ENCODE assay signal across 8 cellular contexts in genomic region chr10:122163182-122164027, GRCh38.
A peak's percentile ranks its signal among the peaks of the same experiment; 100 is the strongest.
DNase-seq lines count a peak whose midpoint lies in the region; TF ChIP-seq lines count a peak whose summit lies in the region.

No MANE protein-coding gene starts in this region.

- in situ Hi-C loops in KBM-7 (cut with MboI; ENCODE audit: low pct_unique_long_range_greater_than_20kb, low sequenced_read_pairs) = no loop called here

- H3K36me3 ChIP-seq in SK-N-SH (replicated peaks in 1 of 2; ENCODE audit: control insufficient read depth in 1 of 2, insufficient read depth in 2 of 2, low read length in 1 of 2) = no peaks in the 10 kb centered on the region
- no peaks in the 10 kb centered on the region for H3K36me3 ChIP-seq in hepatocyte (replicated peaks; ENCODE audit: insufficient read depth, low read depth)
- H3K36me3 ChIP-seq in spleen = no peaks in the 10 kb centered on the region
- no peaks in the 10 kb centered on the region for H3K36me3 ChIP-seq in colonic mucosa

- H3K9me2 ChIP-seq in SK-N-SH (no peaks in the 10 kb centered on the region), hepatocyte (replicated peaks; ENCODE audit: insufficient read depth) (no peaks in the 10 kb centered on the region)

- H4K20me1 ChIP-seq in SK-N-SH (ENCODE audit: insufficient read depth) (no peaks in the 10 kb centered on the region), hepatocyte (ENCODE audit: insufficient read depth, poor library complexity, severe bottlenecking) (peaks cover 33% of the 10 kb centered on the region)

- H3K27me3 ChIP-seq in SK-N-SH (ENCODE audit: insufficient read depth) = no peaks in the 10 kb centered on the region
- no peaks in the 10 kb centered on the region for H3K27me3 ChIP-seq in hepatocyte
- H3K27me3 ChIP-seq in spleen (replicated peaks in 1 of 7) = peaks cover 0 to 92% (median 38%) of the 10 kb centered on the region in 7 donors
- H3K27me3 ChIP-seq in colonic mucosa = no peaks in the 10 kb centered on the region

- peak; percentile 73 for DNase-seq in HEK293T (ENCODE audit: extremely low spot score)
- peak; percentile 83 for DNase-seq in SK-N-SH
- DNase-seq in hepatocyte (ENCODE audit: low spot score) = peak; percentile 75
- peak; percentile 72 for DNase-seq in spleen
- no peak for DNase-seq in GM10248 (ENCODE audit: extremely low spot score)
- no peak for DNase-seq in colonic mucosa
- no peak for DNase-seq in H4 (ENCODE audit: low spot score)
- no peak for DNase-seq in KBM-7

- H3K27ac ChIP-seq in SK-N-SH (ENCODE audit: low read depth in 2 of 2, low read length in 1 of 2) = peak overlapping the region in 1 of 2 experiments; percentile 91; a peak in 2 of 4 replicates
- H3K27ac ChIP-seq in hepatocyte = peak overlapping the region; percentile 66
- no peak overlapping the region for H3K27ac ChIP-seq in spleen
- H3K27ac ChIP-seq in colonic mucosa = no peak overlapping the region

- no peak for TF ChIP-seq RAD21 in SK-N-SH (IDR thresholded peaks at IDR 0.05; ENCODE audit: low read length)

- peak overlapping the region; percentile 97 for H3K4me2 ChIP-seq in SK-N-SH
- peak overlapping the region; percentile 95 for H3K4me2 ChIP-seq in hepatocyte

- TF ChIP-seq EP300 in SK-N-SH (IDR thresholded peaks at IDR 0.05; ENCODE audit: borderline replicate concordance in 1 of 2, low read depth in 1 of 2, low read length in 1 of 2) = no peak

- no peak for TF ChIP-seq POLR2A in spleen (IDR thresholded peaks at IDR 0.05)

- peak overlapping the region; percentile 83; the same call in 1 of the 2 replicates for H2AFZ ChIP-seq in SK-N-SH (ENCODE audit: low read depth)
- H2AFZ ChIP-seq in hepatocyte = no peak overlapping the region

- TF ChIP-seq CTCF in SK-N-SH (IDR thresholded peaks at IDR 0.05) (no peak), hepatocyte (IDR thresholded peaks at IDR 0.05; ENCODE audit: poor library complexity) (no peak), spleen (IDR thresholded peaks at IDR 0.05 in 8 of 11, conservative IDR thresholded peaks at IDR 0.05 in 3 of 11) (no peak), GM10248 (IDR thresholded peaks at IDR 0.05; ENCODE audit: control extremely low read depth, extremely low read depth, low read depth, missing control alignments) (no peak), colonic mucosa (IDR thresholded peaks at IDR 0.05) (no peak)

- CTCF ChIA-PET in HEK293T (lab: Yijun Ruan, JAX) = interaction anchor here (0.5 to 1.1 kb wide), 3 partner anchors 9 to 23 kb away, joined by 3 to 4 read pairs (median 3); no protein-coding TSS in a partner anchor
- CTCF ChIA-PET in SK-N-SH (lab: Yijun Ruan, JAX) = interaction anchor here (0.6 to 9.9 kb wide), 12 partner anchors 9 to 263 kb away, joined by 3 to 111 read pairs (median 3); no protein-coding TSS in a partner anchor
- CTCF ChIA-PET in GM10248 (lab: Yijun Ruan, JAX) = no interaction called here

- no peaks in the 10 kb centered on the region for H3F3A ChIP-seq in SK-N-SH (replicated peaks; ENCODE audit: insufficient read depth)

- POLR2A ChIA-PET in HEK293T (lab: Yijun Ruan, JAX) = interaction anchor here (1.2 to 1.7 kb wide), 2 partner anchors 12 to 61 kb away, joined by 3 to 4 read pairs; no protein-coding TSS in a partner anchor
- POLR2A ChIA-PET in SK-N-SH (lab: Yijun Ruan, JAX) = interaction anchor here (0.6 to 7.2 kb wide), 15 partner anchors 9 to 236 kb away, joined by 3 to 90 read pairs (median 3); partner anchors contain the start of genes ATE1 and NSMCE4A
- POLR2A ChIA-PET in GM10248 (lab: Yijun Ruan, JAX) = no interaction called here

- H3K9me3 ChIP-seq in SK-N-SH (no peaks in the 10 kb centered on the region), hepatocyte (ENCODE audit: low read depth) (no peaks in the 10 kb centered on the region), spleen (no peaks in the 10 kb centered on the region), colonic mucosa (no peaks in the 10 kb centered on the region)

- 45% methylated on average over 9 of the region's 90 CpGs for WGBS in SK-N-SH (ENCODE audit: low lambda C conversion rate)
- WGBS in hepatocyte (ENCODE audit: low lambda C conversion rate, missing lambda C conversion rate) = 6% methylated on average over 66 of the region's 90 CpGs
- 2 to 4% (median 3%) methylated on average over 33 to 90 of the region's 90 CpGs for WGBS in spleen, 5 donors

- peak overlapping the region; percentile 62; the same call in 1 of the 2 replicates for H3K9ac ChIP-seq in SK-N-SH
- peak overlapping the region in 1 of 2 donors; percentile 43 for H3K9ac ChIP-seq in colonic mucosa (ENCODE audit: low read depth in 2 of 2, low read length in 2 of 2)

- H3K4me3 ChIP-seq in SK-N-SH (ENCODE audit: low read depth in 2 of 2, low read length in 1 of 2) (peak overlapping the region; percentile 74 to 75), hepatocyte (peak overlapping the region; percentile 40), spleen (peak overlapping the region in 7 of 8 donors; percentile 16 to 62 (median 27)), colonic mucosa (no peak overlapping the region)

- intact Hi-C loops in spleen (cut with DNase I; ENCODE audit: low total_unique reads) (no loop called here), colonic mucosa (cut with DNase I) (no loop called here)

- H3K4me1 ChIP-seq in SK-N-SH (ENCODE audit: control insufficient read depth in 1 of 2, insufficient read depth in 2 of 2, low read depth in 1 of 2, low read length in 1 of 2) = peaks cover 0 to 50% of the 10 kb centered on the region in 2 experiments; a peak in 2 of 4 replicates
- peaks cover 17% of the 10 kb centered on the region for H3K4me1 ChIP-seq in hepatocyte (ENCODE audit: insufficient read depth)
- peaks cover 5 to 20% (median 13%) of the 10 kb centered on the region in 6 donors for H3K4me1 ChIP-seq in spleen
- peaks cover 4% of the 10 kb centered on the region for H3K4me1 ChIP-seq in colonic mucosa

- H3K79me2 ChIP-seq in SK-N-SH (ENCODE audit: insufficient read depth) = no peaks in the 10 kb centered on the region; the same call in 1 of the 2 replicates
- H3K79me2 ChIP-seq in hepatocyte = peaks cover 39% of the 10 kb centered on the region

TF ChIP-seq in HEK293T, 16 proteins besides CTCF, POLR2A, EP300 and RAD21:
- peak; percentile 57; the same call in 1 of the 2 replicates for TF ChIP-seq FOXM1 (IDR thresholded peaks at IDR 0.05; ENCODE audit: borderline replicate concordance)
- TF ChIP-seq FOXK2 (IDR thresholded peaks at IDR 0.05) = no peak
- no peak for TF ChIP-seq L3MBTL2 (conservative IDR thresholded peaks at IDR 0.05)
- no peak for TF ChIP-seq SP1 (IDR thresholded peaks at IDR 0.05)
- TF ChIP-seq PKNOX1 (IDR thresholded peaks at IDR 0.05) = no peak
- TF ChIP-seq ZNF384 (IDR thresholded peaks at IDR 0.05) = no peak

TF ChIP-seq in SK-N-SH, 30 proteins besides CTCF, POLR2A, EP300 and RAD21 (continues in another document):
- TF ChIP-seq NRF1 (IDR thresholded peaks at IDR 0.05; ENCODE audit: low read depth, low read length) (no peak), RFX5 (IDR thresholded peaks at IDR 0.05; ENCODE audit: low read length) (0 out of 2 replicates have a peak, but pooled peaks have one; percentile 16), FOXM1 (IDR thresholded peaks at IDR 0.05; ENCODE audit: low read depth) (no peak), SIN3A (IDR thresholded peaks at IDR 0.05; ENCODE audit: borderline replicate concordance, low read depth, low read length) (no peak), FOSL2 (IDR thresholded peaks at IDR 0.05; ENCODE audit: borderline replicate concordance, low read depth) (peak; percentile 5; the same call in 1 of the 2 replicates), ELF1 (IDR thresholded peaks at IDR 0.05) (no peak), MXI1 (IDR thresholded peaks at IDR 0.05; ENCODE audit: low read depth, low read length) (peak; percentile 52; the same call in 1 of the 2 replicates), TEAD4 (IDR thresholded peaks at IDR 0.05; ENCODE audit: borderline replicate concordance, insufficient read depth) (no peak), IRF3 (IDR thresholded peaks at IDR 0.05; ENCODE audit: low read depth, low read length) (no peak), NFIC (IDR thresholded peaks at IDR 0.05; ENCODE audit: borderline replicate concordance) (no peak), POLR2AphosphoS5 (IDR thresholded peaks at IDR 0.05; ENCODE audit: low read depth, low read length) (no peak)
- TF ChIP-seq, protein P1, sequence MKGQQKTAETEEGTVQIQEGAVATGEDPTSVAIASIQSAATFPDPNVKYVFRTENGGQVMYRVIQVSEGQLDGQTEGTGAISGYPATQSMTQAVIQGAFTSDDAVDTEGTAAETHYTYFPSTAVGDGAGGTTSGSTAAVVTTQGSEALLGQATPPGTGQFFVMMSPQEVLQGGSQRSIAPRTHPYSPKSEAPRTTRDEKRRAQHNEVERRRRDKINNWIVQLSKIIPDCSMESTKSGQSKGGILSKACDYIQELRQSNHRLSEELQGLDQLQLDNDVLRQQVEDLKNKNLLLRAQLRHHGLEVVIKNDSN (IDR thresholded peaks at IDR 0.05; ENCODE audit: borderline replicate concordance, low read depth) = no peak

Comparison
In these comparisons a context has a peak if more than half of its experiments do, and no peak if none do; other contexts are left out.
1. DNase-seq: peak in HEK293T (single experiment), SK-N-SH (single experiment), hepatocyte (single experiment) and spleen (single experiment); none in GM10248 (single experiment), colonic mucosa (single experiment), H4 (single experiment) and KBM-7 (single experiment).